Comparison of ENCODE assay signal across 1 cellular context in genomic region chr12:121127501-121127900, GRCh38.
A peak's percentile ranks its signal among the peaks of the same experiment; 100 is the strongest.
TF ChIP-seq lines count a peak whose summit lies in the region.

No MANE protein-coding gene starts in this region.

TF ChIP-seq in HepG2, 621 proteins besides CTCF, POLR2A, EP300 and RAD21:
- TF ChIP-seq NR2F6 (IDR thresholded peaks at IDR 0.05) (peak; percentile 73), NR2F6 (CRISPR knock-in tag; IDR thresholded peaks at IDR 0.05) (peak; percentile 85), ZNF350 (CRISPR knock-in tag; IDR thresholded peaks at IDR 0.05; ENCODE audit: borderline replicate concordance, low read depth) (no peak), NBN (conservative IDR thresholded peaks at IDR 0.05) (no peak), ZNF121 (CRISPR knock-in tag; IDR thresholded peaks at IDR 0.05) (peak; percentile 66), TBX2 (CRISPR knock-in tag; IDR thresholded peaks at IDR 0.05; ENCODE audit: borderline replicate concordance) (no peak), RARA (CRISPR knock-in tag; IDR thresholded peaks at IDR 0.05) (peak; percentile 25; the same call in 1 of the 2 replicates), NR2F1 (CRISPR knock-in tag; IDR thresholded peaks at IDR 0.05) (peak; percentile 50 to 77; a peak in 3 of 4 replicates), ARID5B (CRISPR knock-in tag; IDR thresholded peaks at IDR 0.05) (0 out of 2 replicates have a peak, but pooled peaks have one; percentile 24)
